8 cellular contexts compared by ENCODE assay signal in genomic region chr1:147243228-147243685, GRCh38. TPM values are rescaled to one million over a fixed set of nuclear protein-coding genes. Genes with fewer than 3 reads are reported as not detected.
DNase-seq lines count a peak whose midpoint lies in the region; ATAC-seq and TF ChIP-seq lines count a peak whose summit lies in the region.

No MANE protein-coding gene starts in this region.

- peak; percentile 55 for DNase-seq in RPMI8226
- DNase-seq in dermis blood vessel endothelial cell, result peak; percentile 53
- peak; percentile 60 for DNase-seq in lower lobe of right lung

- peak overlapping the region; percentile 86 for H3K4me3 ChIP-seq in BLaER1
- peak overlapping the region; percentile 91 for H3K4me3 ChIP-seq in lower lobe of right lung
- peak overlapping the region; percentile 85 to 96 for H3K4me3 ChIP-seq in stomach smooth muscle (ENCODE audit: low read length in 2 of 2)

- H3K9me3 ChIP-seq in BLaER1, result 0 out of 2 replicates have a peak, but pooled peaks cover 8% of the 10 kb centered on the region
- no peaks in the 10 kb centered on the region for H3K9me3 ChIP-seq in lower lobe of right lung
- H3K9me3 ChIP-seq in stomach smooth muscle (ENCODE audit: control insufficient read depth in 2 of 2, low read length in 2 of 2), result no peaks in the 10 kb centered on the region

- intact Hi-C loops in lower lobe of right lung (cut with DNase I), result loop anchor here (10.0 kb wide), 1 partner anchor 68 kb away; the partner anchor contains the start of gene PRKAB2

- H3K36me3 ChIP-seq in BLaER1 (peaks cover 8% of the 10 kb centered on the region; the same call in 1 of the 2 replicates), lower lobe of right lung (no peaks in the 10 kb centered on the region), stomach smooth muscle (ENCODE audit: control insufficient read depth in 2 of 2, insufficient read depth in 2 of 2, low read length in 2 of 2) (no peaks in the 10 kb centered on the region)

- H3K4me1 ChIP-seq in BLaER1, result peaks cover 50% of the 10 kb centered on the region
- H3K4me1 ChIP-seq in lower lobe of right lung, result peaks cover 43% of the 10 kb centered on the region
- no peaks in the 10 kb centered on the region for H3K4me1 ChIP-seq in stomach smooth muscle (ENCODE audit: control insufficient read depth, insufficient read depth, low read length)

- TF ChIP-seq CTCF in lower lobe of right lung (IDR thresholded peaks at IDR 0.05), result no peak

- peaks cover 52% of the 10 kb centered on the region for H4K20me1 ChIP-seq in BLaER1

- H3K27me3 ChIP-seq in BLaER1 (no peaks in the 10 kb centered on the region), lower lobe of right lung (ENCODE audit: low read depth) (no peaks in the 10 kb centered on the region), stomach smooth muscle (ENCODE audit: control insufficient read depth in 1 of 2, insufficient read depth in 2 of 2, low read length in 2 of 2) (no peaks in the 10 kb centered on the region)

- H3K9ac ChIP-seq in BLaER1 (peak overlapping the region; percentile 91), stomach smooth muscle (ENCODE audit: low read length in 2 of 2) (peak overlapping the region; percentile 78 to 81)

- ATAC-seq in GM18907 (IDR thresholded peaks at IDR 0.05; ENCODE audit: unreplicated experiment) (peak; percentile 26), HG03354 (IDR thresholded peaks at IDR 0.05; ENCODE audit: poor library complexity, severe bottlenecking, unreplicated experiment) (peak; percentile 22), lower lobe of right lung (peak in 1 of 2 donors; percentile 22), GM19328 (IDR thresholded peaks at IDR 0.05; ENCODE audit: unreplicated experiment) (no peak)

- H3K27ac ChIP-seq in BLaER1 (peak overlapping the region; percentile 95), lower lobe of right lung (peak overlapping the region; percentile 88), stomach smooth muscle (ENCODE audit: low read length) (peak overlapping the region; percentile 78)

- H3K4me2 ChIP-seq in BLaER1, result peak overlapping the region; percentile 73

RNA-seq across cellular contexts. Expression of gene CHD1L, which starts 0.8 kb away (rescaled TPM):
- 26.0 and 43.6 TPM in 2 replicates for total RNA-seq in dermis blood vessel endothelial cell
- total RNA-seq in lower lobe of right lung, result 34.1 TPM

RNA-seq across cellular contexts. Expression of gene FMO5, which starts 18.1 kb away (rescaled TPM):
- total RNA-seq in dermis blood vessel endothelial cell, result 3.6 and 5.3 TPM in 2 replicates
- total RNA-seq in lower lobe of right lung, result 106 TPM

Comparison
In these comparisons a context has a peak if more than half of its experiments do, and no peak if none do; other contexts are left out.
1. RNA of gene FMO5, which starts 18.1 kb away (total RNA-seq): 106 TPM in lower lobe of right lung (single experiment); 3.6 to 5.3 TPM in dermis blood vessel endothelial cell; every median in the first group is over 10 times any median in the second.
2. Peak in every context shown above with its lines, with median percentiles within 50 percentile points of each other: H3K27ac ChIP-seq, H3K4me3 ChIP-seq and DNase-seq.